ENCODE assay signal across 1 cellular context in genomic region chr22:45420011-45420410, GRCh38.
A peak's percentile ranks its signal among the peaks of the same experiment; 100 is the strongest.
TF ChIP-seq lines count a peak whose summit lies in the region.

No MANE protein-coding gene starts in this region.

TF ChIP-seq in HepG2, 621 proteins besides CTCF, POLR2A, EP300 and RAD21:
- TF ChIP-seq ZMYM3 (CRISPR knock-in tag; IDR thresholded peaks at IDR 0.05) (peak; percentile 35; the same call in 1 of the 2 replicates), ZNF772 (CRISPR knock-in tag; IDR thresholded peaks at IDR 0.05) (no peak)
